28 cellular contexts compared by ENCODE assay signal in genomic region chr20:46036370-46036769, GRCh38. TPM values are rescaled to one million over a fixed set of nuclear protein-coding genes. Genes with fewer than 3 reads are reported as not detected.
"Had no signal": no experiment of that assay in that cellular context is flagged by ENCODE, and none has a peak within 500 bp of the region (broad histone marks: within the 10 kb centered on the region; RNA-seq: fewer than 3 reads in every experiment).

No MANE protein-coding gene starts in this region.

- H3K27ac ChIP-seq: body of pancreas, colonic mucosa, esophagus muscularis mucosa, foreskin keratinocyte, gastrocnemius medialis, heart left ventricle, WERI-Rb-1 had no signal

- H3K4me3 ChIP-seq: body of pancreas, colonic mucosa, esophagus muscularis mucosa, gastrocnemius medialis, heart left ventricle had no signal

- H3K36me3 ChIP-seq: colonic mucosa, esophagus muscularis mucosa, gastrocnemius medialis, heart left ventricle, WERI-Rb-1 had no signal

- DNase-seq: activated B cell treated with CpG ODN at 0.5 μM for 24 hours; activated CD4-positive, alpha-beta T cell treated with anti-CD3 and anti-CD28 coated beads for 48 hours; activated CD4-positive, alpha-beta T cell treated with anti-CD3 and anti-CD28 coated beads, Interleukin-2, amount 50 U/mL, for 1 hour; activated CD4-positive, alpha-beta T cell treated with anti-CD3 and anti-CD28 coated beads, Interleukin-2, amount 50 U/mL, for 48 hours; activated CD8-positive, alpha-beta memory T cell treated with anti-CD3 and anti-CD28 coated beads for 24 hours; activated CD8-positive, alpha-beta T cell treated with anti-CD3 and anti-CD28 coated beads for 36 hours; activated effector memory CD4-positive, alpha-beta T cell treated with Interleukin-2 at 50 U/mL for 16 hours; activated gamma-delta T cell treated with Interleukin-2 at 50 U/mL for 16 hours; activated naive CD4-positive, alpha-beta T cell treated with anti-CD3 and anti-CD28 coated beads, Interleukin-2, amount 50 U/mL, for 16 hours; activated naive CD4-positive, alpha-beta T cell treated with Interleukin-2 at 50 U/mL for 16 hours; activated T-cell treated with anti-CD3 and anti-CD28 coated beads, Interleukin-2, amount 50 U/mL, for 4 hours; amniotic stem cell; body of pancreas; cerebellar nuclear complex; colonic mucosa; effector memory CD4-positive, alpha-beta T cell; endodermal cell; foreskin keratinocyte; gastrocnemius medialis; glutamatergic neuron; T-helper 1 cell; T-helper 17 cell; T1000; WERI-Rb-1 had no signal

- H3K9me3 ChIP-seq: body of pancreas, colonic mucosa, esophagus muscularis mucosa, gastrocnemius medialis, heart left ventricle had no signal

- H3K4me1 ChIP-seq: colonic mucosa, foreskin keratinocyte, gastrocnemius medialis had no signal

RNA-seq across cellular contexts. Expression of gene SLC12A5, which starts 7.4 kb away (rescaled TPM):
- total RNA-seq: activated B cell treated with CpG ODN at 0.5 μM for 24 hours; activated T-cell treated with anti-CD3 and anti-CD28 coated beads, Interleukin-2, amount 50 U/mL, for 4 hours; body of pancreas; epithelial cell of proximal tubule; gastrocnemius medialis; T-helper 17 cell had no signal
- polyA plus RNA-seq: heart left ventricle had no signal

RNA-seq across cellular contexts. Expression of gene MMP9, which starts 27.7 kb away (rescaled TPM):
- total RNA-seq: activated T-helper 17 cell treated with anti-CD3 and anti-CD28 coated beads, Interleukin-2, amount 50 U/mL, for 72 hours had no signal
